ENCODE assay signal across 9 cellular contexts in the genomic region with DNA sequence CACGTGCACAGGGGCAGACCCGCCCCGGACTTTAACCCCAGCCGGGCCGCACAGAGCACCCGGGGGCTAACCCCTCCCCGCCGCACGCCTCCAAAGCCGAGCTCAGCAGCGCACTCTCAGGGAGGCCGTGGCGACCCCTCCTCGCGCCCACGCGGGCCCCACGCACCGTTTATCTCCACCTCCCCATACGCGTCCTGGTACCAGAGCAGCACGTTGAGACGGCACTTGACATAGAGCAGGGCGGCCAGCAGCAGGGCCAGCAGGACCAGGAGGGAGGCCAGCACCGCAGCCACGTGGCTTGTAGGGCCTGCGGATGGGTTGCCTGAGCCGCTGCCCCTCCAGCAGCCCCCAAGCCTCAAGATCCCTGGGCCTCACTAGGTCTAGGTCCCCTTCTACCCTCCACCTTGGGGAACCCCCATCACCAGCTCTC. TPM values are rescaled to one million over a fixed set of nuclear protein-coding genes. Genes with fewer than 3 reads are reported as not detected.
DNase-seq lines count a peak whose midpoint lies in the region; ATAC-seq, FAIRE-seq and TF ChIP-seq lines count a peak whose summit lies in the region.
"Had no signal": no experiment of that assay in that cellular context is flagged by ENCODE, and none has a peak within 500 bp of the region (broad histone marks: within the 10 kb centered on the region; RNA-seq: fewer than 3 reads in every experiment).

No MANE protein-coding gene starts in this region.

- no peak for TF ChIP-seq RAD21 in K562 (CRISPR knock-in tag; conservative IDR thresholded peaks at IDR 0.05 in 1 of 2, IDR thresholded peaks at IDR 0.05 in 1 of 2)

- FAIRE-seq in K562 (lab: Jason Lieb, UNC) = no peak

- 0 out of 2 replicates have a peak overlapping the region, but pooled peaks have one; percentile 28 for H3K4me3 ChIP-seq in BLaER1
- no peak overlapping the region for H3K4me3 ChIP-seq in K562
- no peak overlapping the region for H3K4me3 ChIP-seq in mesenchymal stem cell (ENCODE audit: insufficient read depth in 1 of 2, low read depth in 1 of 2, low read length in 2 of 2)

- peaks cover 4% of the 10 kb centered on the region for H3K79me1 ChIP-seq in mesenchymal stem cell (replicated peaks; ENCODE audit: low read length, poor library complexity, severe bottlenecking)

- no peaks in the 10 kb centered on the region for H3K27me3 ChIP-seq in BLaER1
- H3K27me3 ChIP-seq in K562 (ENCODE audit: control insufficient read depth in 2 of 2, insufficient read depth in 2 of 2, low read length in 2 of 2) = no peaks in the 10 kb centered on the region
- peaks cover 0 to 7% of the 10 kb centered on the region in 2 experiments for H3K27me3 ChIP-seq in mesenchymal stem cell (ENCODE audit: control insufficient read depth in 1 of 2, insufficient read depth in 1 of 2, low read length in 2 of 2)

- H4K20me1 ChIP-seq in BLaER1 = peaks cover 10% of the 10 kb centered on the region
- no peaks in the 10 kb centered on the region for H4K20me1 ChIP-seq in K562 (replicated peaks; ENCODE audit: control insufficient read depth, insufficient read depth, low read length)

- no peak for TF ChIP-seq CTCF in K562 (IDR thresholded peaks at IDR 0.05 in 2 of 3, conservative IDR thresholded peaks at IDR 0.05 in 1 of 3; ENCODE audit: insufficient read depth in 2 of 3, low read depth in 1 of 3, low read length in 3 of 3)

- H2BK12ac ChIP-seq in mesenchymal stem cell (ENCODE audit: low read length in 2 of 2) = peak overlapping the region in 1 of 2 experiments; percentile 90

- peak overlapping the region; percentile 76 to 79 for H3K18ac ChIP-seq in mesenchymal stem cell (ENCODE audit: low read depth in 1 of 2, low read length in 2 of 2)

- peak overlapping the region; percentile 63; the same call in 1 of the 2 replicates for H3K27ac ChIP-seq in BLaER1
- H3K27ac ChIP-seq in K562 (ENCODE audit: extremely low read depth, low read depth, low read length) = no peak overlapping the region; the same call in 2 of the 3 replicates
- H3K27ac ChIP-seq in mesenchymal stem cell (ENCODE audit: low read length, poor library complexity, severe bottlenecking) = no peak overlapping the region
- H3K27ac ChIP-seq: WERI-Rb-1 had no signal

- H4K8ac ChIP-seq in mesenchymal stem cell (ENCODE audit: low read length) = no peak overlapping the region

- no peak for TF ChIP-seq POLR2A in K562 (conservative IDR thresholded peaks at IDR 0.05)

- peak overlapping the region; percentile 53 for H2BK15ac ChIP-seq in mesenchymal stem cell (ENCODE audit: low read depth, poor library complexity, severe bottlenecking)

- H3K36me3 ChIP-seq in BLaER1 (peaks cover 3% of the 10 kb centered on the region; the same call in 1 of the 2 replicates), K562 (ENCODE audit: control insufficient read depth, insufficient read depth, low read length) (peaks cover 31% of the 10 kb centered on the region; the same call in 1 of the 3 replicates), mesenchymal stem cell (ENCODE audit: control insufficient read depth in 1 of 2, insufficient read depth in 2 of 2, low read depth in 1 of 2, low read length in 2 of 2) (peaks cover 0 to 31% of the 10 kb centered on the region in 2 experiments)
- H3K36me3 ChIP-seq: WERI-Rb-1 had no signal

- no peak overlapping the region for H2BK5ac ChIP-seq in mesenchymal stem cell (ENCODE audit: low read depth, low read length, poor library complexity, severe bottlenecking)

- H3K4me2 ChIP-seq in BLaER1 = peak overlapping the region; percentile 83
- H3K4me2 ChIP-seq in K562 (ENCODE audit: insufficient read depth, low read length) = peak overlapping the region; percentile 58; the same call in 1 of the 2 replicates
- no peak overlapping the region for H3K4me2 ChIP-seq in mesenchymal stem cell (ENCODE audit: low read length, poor library complexity, severe bottlenecking)

- H2BK120ac ChIP-seq in mesenchymal stem cell (ENCODE audit: low read depth, low read length) = peak overlapping the region; percentile 27

- H3K14ac ChIP-seq in mesenchymal stem cell (ENCODE audit: low read length in 2 of 2) = peak overlapping the region in 1 of 2 experiments; percentile 83

- ATAC-seq in GM21381 (IDR thresholded peaks at IDR 0.05; ENCODE audit: unreplicated experiment) = peak; percentile 4
- no peak for ATAC-seq in K562
- no peak for ATAC-seq in GM18909 (IDR thresholded peaks at IDR 0.05; ENCODE audit: poor library complexity, unreplicated experiment)
- ATAC-seq in HG02885 (IDR thresholded peaks at IDR 0.05; ENCODE audit: poor library complexity, unreplicated experiment) = no peak

- H3K4me1 ChIP-seq in BLaER1 = peaks cover 52% of the 10 kb centered on the region
- H3K4me1 ChIP-seq in K562 (replicated peaks in 1 of 2; ENCODE audit: control insufficient read depth in 2 of 2, insufficient read depth in 2 of 2, low read length in 2 of 2) = peaks cover 6 to 62% of the 10 kb centered on the region in 2 experiments; a peak in 3 of 5 replicates
- H3K4me1 ChIP-seq in mesenchymal stem cell (ENCODE audit: control insufficient read depth, insufficient read depth, low read depth, low read length) = peaks cover 50% of the 10 kb centered on the region

- H3K9me1 ChIP-seq in K562 (ENCODE audit: control insufficient read depth, insufficient read depth, low read length) = no peaks in the 10 kb centered on the region

- no peak overlapping the region for H3K9ac ChIP-seq in BLaER1
- H3K9ac ChIP-seq in K562 (ENCODE audit: insufficient read depth in 1 of 2, low read depth in 2 of 2, low read length in 2 of 2) = peak overlapping the region in 1 of 2 experiments; percentile 87; a peak in 3 of 4 replicates
- H3K9ac ChIP-seq in mesenchymal stem cell (ENCODE audit: low read length) = no peak overlapping the region

- DNase-seq in K562 (ENCODE audit: extremely low read depth in 1 of 4, low spot score in 3 of 4) = no peak
- DNase-seq in mesenchymal stem cell = no peak
- no peak for DNase-seq in amniotic stem cell (lab: John Stamatoyannopoulos, UW)
- DNase-seq in stimulated activated CD4-positive, alpha-beta T cell treated with anti-CD3 and anti-CD28 coated beads, Interleukin-15, amount 100 ng/mL, for 24 hours = no peak
- DNase-seq: WERI-Rb-1 had no signal

- H3K23ac ChIP-seq in mesenchymal stem cell (ENCODE audit: low read length in 2 of 2) = no peak overlapping the region

- WGBS in K562 (ENCODE audit: insufficient coverage, low coverage, missing lambda C conversion rate) = 51% methylated on average over 23 of the region's 28 CpGs
- 78% methylated on average over 24 of the region's 28 CpGs for WGBS in mesenchymal stem cell

- BruUV-seq in K562 (replicated peaks; lab: Mats Ljungman, UMichigan) = no TSS peak

- no peaks in the 10 kb centered on the region for H3K9me3 ChIP-seq in BLaER1
- H3K9me3 ChIP-seq in K562 (replicated peaks; ENCODE audit: control insufficient read depth, insufficient read depth, low read depth, low read length) = no peaks in the 10 kb centered on the region
- no peaks in the 10 kb centered on the region for H3K9me3 ChIP-seq in mesenchymal stem cell (ENCODE audit: control insufficient read depth, low read length)

- peak overlapping the region in 1 of 2 experiments; percentile 79 for H3K4ac ChIP-seq in mesenchymal stem cell (ENCODE audit: low read depth in 1 of 2, low read length in 2 of 2)

- intact Hi-C loops in K562 (cut with micrococcal nuclease) = loop anchor here (2.0 kb wide), 1 partner anchor 41 kb away; no protein-coding TSS in a partner anchor

- TF ChIP-seq EP300 in K562 (IDR thresholded peaks at IDR 0.05; ENCODE audit: low read length) = no peak

- H2AK5ac ChIP-seq in mesenchymal stem cell (ENCODE audit: low read length, severe bottlenecking) = peak overlapping the region; percentile 10

- H4K91ac ChIP-seq in mesenchymal stem cell (ENCODE audit: low read length) = peak overlapping the region; percentile 1

- CTCF ChIA-PET in K562 (lab: Yijun Ruan, JAX; ENCODE audit: low intra/inter-chr PET ratio) = interaction anchor here (1.0 kb wide), 1 partner anchor 110 kb away, joined by 3 read pairs; no protein-coding TSS in a partner anchor

- H2AFZ ChIP-seq in K562 (ENCODE audit: low read depth, low read length) = peak overlapping the region; percentile 80
- H2AFZ ChIP-seq in mesenchymal stem cell (ENCODE audit: low read depth, low read length) = peak overlapping the region; percentile 18

- in situ Hi-C loops in K562 (cut with MboI) = no loop called here

- H3K79me2 ChIP-seq in K562 (ENCODE audit: control insufficient read depth, insufficient read depth, low read length) = peaks cover 11% of the 10 kb centered on the region; the same call in 2 of the 3 replicates

- POLR2A ChIA-PET in K562 (lab: Yijun Ruan, JAX) = interaction anchor here (1.0 to 1.2 kb wide), 2 partner anchors 9 to 14 kb away, joined by 3 to 4 read pairs; a partner anchor contains a TSS

RNA-seq across cellular contexts. Expression of a gene that starts 7.1 kb away (rescaled TPM):
- 8.7 and 27.6 TPM in 2 replicates for total RNA-seq in K562 (2011; cell fraction: chromatin; rRNA removed; ENCODE audit: low replicate concordance)
- 50.7 and 50.9 TPM in 2 replicates for total RNA-seq in K562 (2011; cell fraction: nucleolus; rRNA removed)
- total RNA-seq in K562 (2011; cell fraction: nucleoplasm; rRNA removed) = 15.8 and 24.1 TPM in 2 replicates
- total RNA-seq in K562 (2014; rRNA removed) (109 and 114 TPM in 2 replicates), K562 (2014; rRNA removed; fragmentation: Illumina TruSeq; extraction: Trizol) (6.0 and 7.2 TPM in 2 replicates), K562 (2015; rRNA removed; fragmentation: Illumina TruSeq; extraction: Trizol) (50.6 and 51.6 TPM in 2 replicates), K562 (2021) (83.1 and 93.8 TPM in 2 replicates)
- polyA plus RNA-seq in K562 (2011; rRNA removed) (22.5 and 25.0 TPM in 2 replicates), K562 (2014; fragmentation: Illumina TruSeq; extraction: Trizol) (14.8 and 46.2 TPM in 2 replicates), K562 (2014; fragmentation: Nextera tagmentation; extraction: Ambion mirVana) (10 to 100 TPM in 1 of 2 experiments, 1 to 10 TPM in 1; 6.3 to 13.3 TPM), K562 (2014; rRNA removed) (92.4 and 133 TPM in 2 replicates)
- polyA plus RNA-seq in K562 (2011; cell fraction: cytosol; rRNA removed) = 41.4 and 135 TPM in 2 replicates
- 81.1 and 118 TPM in 2 replicates for polyA plus RNA-seq in K562 (2011; cell fraction: nucleus; rRNA removed)
- 55.3 and 81.1 TPM in 2 replicates for polyA plus RNA-seq in K562 (2012)
- 1.1 and 2.3 TPM in 2 replicates for polyA minus RNA-seq in K562 (2011; rRNA and poly(A)+ RNA removed)
- polyA minus RNA-seq in K562 (2011; cell fraction: cytosol; rRNA and poly(A)+ RNA removed) = 12.4 and 13.7 TPM in 2 replicates
- polyA minus RNA-seq in K562 (2011; cell fraction: nucleus; rRNA and poly(A)+ RNA removed) = 11.0 and 11.7 TPM in 2 replicates
- polyA plus RNA-seq in mesenchymal stem cell (2013, experiment 1 of 2) = 36.5 TPM
- 37.3 TPM for polyA plus RNA-seq in mesenchymal stem cell (2013, experiment 2 of 2)

RNA-seq across cellular contexts. Expression of a gene that starts 13.7 kb away (rescaled TPM):
- total RNA-seq in K562 (2011; cell fraction: chromatin; rRNA removed; ENCODE audit: low replicate concordance) = 29.8 and 101 TPM in 2 replicates
- total RNA-seq in K562 (2011; cell fraction: nucleolus; rRNA removed) = 77.2 and 90.9 TPM in 2 replicates
- total RNA-seq in K562 (2011; cell fraction: nucleoplasm; rRNA removed) = 38.5 and 42.2 TPM in 2 replicates
- total RNA-seq in K562 (2014; rRNA removed) = 99.7 and 122 TPM in 2 replicates
- total RNA-seq in K562 (2014; rRNA removed; fragmentation: Illumina TruSeq; extraction: Trizol) = 11.2 and 14.9 TPM in 2 replicates
- total RNA-seq in K562 (2015; rRNA removed; fragmentation: Illumina TruSeq; extraction: Trizol) = 30.7 and 36.6 TPM in 2 replicates
- 102 and 110 TPM in 2 replicates for total RNA-seq in K562 (2021)
- polyA plus RNA-seq in K562 (2011; rRNA removed) = 45.4 and 47.8 TPM in 2 replicates
- 40.1 and 126 TPM in 2 replicates for polyA plus RNA-seq in K562 (2011; cell fraction: cytosol; rRNA removed)
- polyA plus RNA-seq in K562 (2011; cell fraction: nucleus; rRNA removed) = 77.2 and 108 TPM in 2 replicates
- 49.0 and 59.2 TPM in 2 replicates for polyA plus RNA-seq in K562 (2012)
- polyA plus RNA-seq in K562 (2014; fragmentation: Illumina TruSeq; extraction: Trizol) = 26.9 and 39.7 TPM in 2 replicates
- under 1 TPM; 0.11 to 0.45 TPM for polyA plus RNA-seq in K562 (2014; fragmentation: Nextera tagmentation; extraction: Ambion mirVana)
- polyA plus RNA-seq in K562 (2014; rRNA removed) = 73.9 and 78.9 TPM in 2 replicates
- 8.3 and 21.7 TPM in 2 replicates for polyA minus RNA-seq in K562 (2011; rRNA and poly(A)+ RNA removed)
- 71.3 and 72.2 TPM in 2 replicates for polyA minus RNA-seq in K562 (2011; cell fraction: cytosol; rRNA and poly(A)+ RNA removed)
- polyA minus RNA-seq in K562 (2011; cell fraction: nucleus; rRNA and poly(A)+ RNA removed) = 28.1 and 30.5 TPM in 2 replicates
- 2.0 TPM for polyA plus RNA-seq in mesenchymal stem cell (2013, experiment 1 of 2)
- 1.4 TPM for polyA plus RNA-seq in mesenchymal stem cell (2013, experiment 2 of 2)

RNA-seq across cellular contexts. Expression of a gene that starts 34.1 kb away (rescaled TPM):
- 28.4 and 83.6 TPM in 2 replicates for total RNA-seq in K562 (2011; cell fraction: chromatin; rRNA removed; ENCODE audit: low replicate concordance)
- 54.4 and 56.8 TPM in 2 replicates for total RNA-seq in K562 (2011; cell fraction: nucleolus; rRNA removed)
- total RNA-seq in K562 (2011; cell fraction: nucleoplasm; rRNA removed) = 33.9 and 40.5 TPM in 2 replicates
- total RNA-seq in K562 (2014; rRNA removed) (4.9 and 5.1 TPM in 2 replicates), K562 (2014; rRNA removed; fragmentation: Illumina TruSeq; extraction: Trizol) (1.0 and 1.1 TPM in 2 replicates), K562 (2015; rRNA removed; fragmentation: Illumina TruSeq; extraction: Trizol) (3.8 TPM in 2 replicates), K562 (2021) (9.3 and 14.5 TPM in 2 replicates)
- polyA plus RNA-seq in K562 (2011; rRNA removed) (5.4 and 19.1 TPM in 2 replicates), K562 (2014; fragmentation: Illumina TruSeq; extraction: Trizol) (4.5 and 5.5 TPM in 2 replicates), K562 (2014; fragmentation: Nextera tagmentation; extraction: Ambion mirVana) (under 1 TPM; 0.20 to 0.27 TPM), K562 (2014; rRNA removed) (10.7 and 10.8 TPM in 2 replicates)
- 4.1 and 4.3 TPM in 2 replicates for polyA plus RNA-seq in K562 (2011; cell fraction: cytosol; rRNA removed)
- 179 and 200 TPM in 2 replicates for polyA plus RNA-seq in K562 (2011; cell fraction: nucleus; rRNA removed)
- polyA plus RNA-seq in K562 (2012) = 11.4 and 33.5 TPM in 2 replicates
- polyA minus RNA-seq in K562 (2011; rRNA and poly(A)+ RNA removed) = 1.3 and 1.4 TPM in 2 replicates
- 2.9 and 3.2 TPM in 2 replicates for polyA minus RNA-seq in K562 (2011; cell fraction: cytosol; rRNA and poly(A)+ RNA removed)
- polyA minus RNA-seq in K562 (2011; cell fraction: nucleus; rRNA and poly(A)+ RNA removed) = 19.4 and 27.1 TPM in 2 replicates
- not detected for polyA plus RNA-seq in mesenchymal stem cell (2013, experiment 1 of 2)
- polyA plus RNA-seq in mesenchymal stem cell (2013, experiment 2 of 2) = 0.01 TPM

RNA-seq across cellular contexts. Expression of a gene that starts 38.4 kb away (rescaled TPM):
- total RNA-seq in K562 (2011; cell fraction: chromatin; rRNA removed; ENCODE audit: low replicate concordance) = 45.4 and 151 TPM in 2 replicates
- 117 and 141 TPM in 2 replicates for total RNA-seq in K562 (2011; cell fraction: nucleolus; rRNA removed)
- total RNA-seq in K562 (2011; cell fraction: nucleoplasm; rRNA removed) = 54.9 and 57.5 TPM in 2 replicates
- 22.7 and 26.2 TPM in 2 replicates for total RNA-seq in K562 (2014; rRNA removed)
- 2.1 and 2.5 TPM in 2 replicates for total RNA-seq in K562 (2014; rRNA removed; fragmentation: Illumina TruSeq; extraction: Trizol)
- 7.6 and 9.7 TPM in 2 replicates for total RNA-seq in K562 (2015; rRNA removed; fragmentation: Illumina TruSeq; extraction: Trizol)
- total RNA-seq in K562 (2021) = 33.6 and 37.1 TPM in 2 replicates
- polyA plus RNA-seq in K562 (2011; rRNA removed) = 14.0 and 22.7 TPM in 2 replicates
- polyA plus RNA-seq in K562 (2011; cell fraction: cytosol; rRNA removed) = 20.4 and 42.5 TPM in 2 replicates
- polyA plus RNA-seq in K562 (2011; cell fraction: nucleus; rRNA removed) = 174 and 271 TPM in 2 replicates
- polyA plus RNA-seq in K562 (2012) = 17.2 and 19.0 TPM in 2 replicates
- polyA plus RNA-seq in K562 (2014; fragmentation: Illumina TruSeq; extraction: Trizol) = 4.5 and 10.9 TPM in 2 replicates
- under 1 TPM in 1 of 2 experiments, not detected in 1; 0.20 TPM for polyA plus RNA-seq in K562 (2014; fragmentation: Nextera tagmentation; extraction: Ambion mirVana)
- polyA plus RNA-seq in K562 (2014; rRNA removed) = 30.0 and 32.0 TPM in 2 replicates
- 2.1 and 3.3 TPM in 2 replicates for polyA minus RNA-seq in K562 (2011; rRNA and poly(A)+ RNA removed)
- polyA minus RNA-seq in K562 (2011; cell fraction: cytosol; rRNA and poly(A)+ RNA removed) = 8.1 and 9.7 TPM in 2 replicates
- 23.6 and 27.2 TPM in 2 replicates for polyA minus RNA-seq in K562 (2011; cell fraction: nucleus; rRNA and poly(A)+ RNA removed)
- 17.0 TPM for polyA plus RNA-seq in mesenchymal stem cell (2013, experiment 1 of 2)
- 15.3 TPM for polyA plus RNA-seq in mesenchymal stem cell (2013, experiment 2 of 2)

RNA-seq across cellular contexts. Expression of a gene that starts 42.4 kb away (rescaled TPM):
- 105 and 295 TPM in 2 replicates for total RNA-seq in K562 (2011; cell fraction: chromatin; rRNA removed; ENCODE audit: low replicate concordance)
- total RNA-seq in K562 (2011; cell fraction: nucleolus; rRNA removed) = 221 and 222 TPM in 2 replicates
- total RNA-seq in K562 (2011; cell fraction: nucleoplasm; rRNA removed) = 123 and 136 TPM in 2 replicates
- total RNA-seq in K562 (2014; rRNA removed) (42.4 and 61.4 TPM in 2 replicates), K562 (2014; rRNA removed; fragmentation: Illumina TruSeq; extraction: Trizol) (7.7 and 10.3 TPM in 2 replicates), K562 (2015; rRNA removed; fragmentation: Illumina TruSeq; extraction: Trizol) (17.2 and 19.2 TPM in 2 replicates), K562 (2021) (51.4 and 53.9 TPM in 2 replicates)
- polyA plus RNA-seq in K562 (2011; rRNA removed) (22.4 and 36.2 TPM in 2 replicates), K562 (2014; fragmentation: Illumina TruSeq; extraction: Trizol) (16.9 and 25.2 TPM in 2 replicates), K562 (2014; fragmentation: Nextera tagmentation; extraction: Ambion mirVana) (1 to 10 TPM in 1 of 2 experiments, under 1 TPM in 1; 0.45 to 1.1 TPM), K562 (2014; rRNA removed) (36.8 and 38.3 TPM in 2 replicates)
- polyA plus RNA-seq in K562 (2011; cell fraction: cytosol; rRNA removed) = 31.4 and 55.2 TPM in 2 replicates
- polyA plus RNA-seq in K562 (2011; cell fraction: nucleus; rRNA removed) = 204 and 221 TPM in 2 replicates
- polyA plus RNA-seq in K562 (2012) = 33.8 and 52.0 TPM in 2 replicates
- 21.0 and 25.3 TPM in 2 replicates for polyA minus RNA-seq in K562 (2011; rRNA and poly(A)+ RNA removed)
- polyA minus RNA-seq in K562 (2011; cell fraction: cytosol; rRNA and poly(A)+ RNA removed) = 26.6 and 30.7 TPM in 2 replicates
- 37.0 and 51.1 TPM in 2 replicates for polyA minus RNA-seq in K562 (2011; cell fraction: nucleus; rRNA and poly(A)+ RNA removed)
- 25.0 TPM for polyA plus RNA-seq in mesenchymal stem cell (2013, experiment 1 of 2)
- 26.7 TPM for polyA plus RNA-seq in mesenchymal stem cell (2013, experiment 2 of 2)
